In genomic region chr5:113234546-113234945, GRCh38 we compare ENCODE assay signal across 23 cellular contexts.
"Had no signal": no experiment of that assay in that cellular context is flagged by ENCODE, and none has a peak within 500 bp of the region (broad histone marks: within the 10 kb centered on the region; RNA-seq: fewer than 3 reads in every experiment).

No MANE protein-coding gene starts in this region.

- H3K4me1 Mint-ChIP-seq: naive B cell; stimulated activated memory B cell treated with anti-CD40 and anti-IgM and Interleukin-4, amounts not matched to agents 10 μg/mL and 1 μg/mL and 100 μg/mL, for 72 hours had no signal

- H3K27ac ChIP-seq: dorsolateral prefrontal cortex, epithelial cell of prostate, esophagus squamous epithelium, gastroesophageal sphincter, psoas muscle, right lobe of liver, testis, tibial nerve, vagina had no signal

- H3K36me3 Mint-ChIP-seq: naive B cell; stimulated activated memory B cell treated with anti-CD40 and anti-IgM and Interleukin-4, amounts not matched to agents 10 μg/mL and 1 μg/mL and 100 μg/mL, for 72 hours had no signal

- H3K27me3 ChIP-seq: dorsolateral prefrontal cortex, esophagus squamous epithelium, gastroesophageal sphincter, right lobe of liver, testis, tibial nerve, upper lobe of right lung, vagina had no signal

- H3K36me3 ChIP-seq: esophagus squamous epithelium, gastroesophageal sphincter, right lobe of liver, tibial nerve, upper lobe of right lung, vagina had no signal

- DNase-seq: cortex of kidney; dorsolateral prefrontal cortex; effector CD8-positive, alpha-beta T cell; esophagus squamous epithelium; foreskin fibroblast; glutamatergic neuron; islet precursor cell; mammary epithelial cell; naive B cell; nephron progenitor cell; psoas muscle; retina; right lobe of liver; stimulated activated CD4-positive, alpha-beta T cell treated with anti-CD3 and anti-CD28 coated beads, Interleukin-1b, Interleukin-23, amount 100 ng/mL, for 48 hours; stimulated activated CD4-positive, alpha-beta T cell treated with anti-CD3 and anti-CD28 coated beads, Interleukin-4, amount 100 ng/mL, for 24 hours; testis; upper lobe of right lung had no signal

- ATAC-seq: gastroesophageal sphincter; psoas muscle; right lobe of liver; stimulated activated memory B cell treated with anti-CD40 and anti-IgM and Interleukin-4, amounts not matched to agents 10 μg/mL and 1 μg/mL and 100 μg/mL, for 72 hours; upper lobe of right lung had no signal

- H3K27ac Mint-ChIP-seq: naive B cell; nephron progenitor cell; stimulated activated memory B cell treated with anti-CD40 and anti-IgM and Interleukin-4, amounts not matched to agents 10 μg/mL and 1 μg/mL and 100 μg/mL, for 72 hours; stimulated activated naive CD8-positive, alpha-beta T cell treated with anti-CD3 and anti-CD28 coated beads, Interleukin-15, Interleukin-2, amounts not matched to agents 100 ng/mL and 50 ng/mL, for 24 hours had no signal

- H3K4me3 Mint-ChIP-seq: naive B cell; nephron progenitor cell; stimulated activated memory B cell treated with anti-CD40 and anti-IgM and Interleukin-4, amounts not matched to agents 10 μg/mL and 1 μg/mL and 100 μg/mL, for 72 hours; stimulated activated naive CD8-positive, alpha-beta T cell treated with anti-CD3 and anti-CD28 coated beads, Interleukin-15, Interleukin-2, amounts not matched to agents 100 ng/mL and 50 ng/mL, for 24 hours had no signal

- H3K9me3 ChIP-seq: esophagus squamous epithelium, gastroesophageal sphincter, psoas muscle, right lobe of liver, testis, tibial nerve, upper lobe of right lung, vagina had no signal

- H3K9me3 Mint-ChIP-seq: naive B cell; nephron progenitor cell; stimulated activated memory B cell treated with anti-CD40 and anti-IgM and Interleukin-4, amounts not matched to agents 10 μg/mL and 1 μg/mL and 100 μg/mL, for 72 hours; stimulated activated naive CD8-positive, alpha-beta T cell treated with anti-CD3 and anti-CD28 coated beads, Interleukin-15, Interleukin-2, amounts not matched to agents 100 ng/mL and 50 ng/mL, for 24 hours had no signal

- H3K4me1 ChIP-seq: testis had no signal

- H3K4me3 ChIP-seq: dorsolateral prefrontal cortex, esophagus squamous epithelium, gastroesophageal sphincter, psoas muscle, right lobe of liver, testis, tibial nerve, upper lobe of right lung, vagina had no signal
